ENCODE assay signal across 3 cellular contexts in genomic region chr2:21484643-21485042, GRCh38.
"Had no signal": no experiment of that assay in that cellular context is flagged by ENCODE, and none has a peak within 500 bp of the region (broad histone marks: within the 10 kb centered on the region; RNA-seq: fewer than 3 reads in every experiment).

No MANE protein-coding gene starts in this region.

- DNase-seq: GDM1, GF-D8 had no signal

- ATAC-seq: GM12878 had no signal

- H3K4me3 ChIP-seq: GM12878 had no signal
